In the genomic region with DNA sequence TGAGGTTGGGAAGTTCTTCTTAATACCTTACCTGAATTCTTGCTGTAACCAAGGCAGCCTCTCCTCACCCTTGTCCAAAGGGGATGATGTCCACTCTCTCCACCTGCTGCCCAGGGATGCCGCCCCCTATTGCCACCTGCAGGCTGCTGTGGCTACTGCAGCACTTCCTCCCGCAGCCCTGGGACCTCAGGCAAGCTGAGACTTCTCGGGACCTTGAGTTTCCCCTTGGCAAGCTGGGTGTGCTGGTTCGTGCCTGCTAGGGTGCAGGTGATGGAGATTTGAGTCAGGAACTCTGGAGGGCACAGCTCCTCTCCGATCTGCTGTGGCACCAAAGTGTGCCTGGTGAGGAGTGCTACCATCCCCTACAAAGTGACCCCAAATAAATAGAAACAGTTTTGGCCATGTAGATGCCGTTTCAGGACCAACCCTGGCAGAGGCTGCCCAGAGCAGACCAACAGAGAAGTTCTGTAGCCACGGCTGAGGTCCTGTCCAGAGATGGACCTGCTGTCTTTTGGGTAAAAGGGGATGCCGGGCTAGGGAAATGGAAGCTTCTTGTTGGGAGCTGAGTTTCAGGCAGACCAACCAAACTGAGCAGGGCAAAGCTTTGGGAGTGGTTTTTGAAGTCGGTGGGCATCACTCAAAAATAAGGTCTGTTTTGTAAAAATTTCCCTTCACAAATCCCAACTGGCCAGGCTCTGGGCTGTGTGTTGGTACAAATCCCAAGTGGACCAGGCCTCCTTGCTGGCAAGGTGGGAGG, we compare ENCODE assay signal across 9 cellular contexts. TPM values are rescaled to one million over a fixed set of nuclear protein-coding genes. Genes with fewer than 3 reads are reported as not detected.
DNase-seq lines count a peak whose midpoint lies in the region; ATAC-seq and TF ChIP-seq lines count a peak whose summit lies in the region.
"Had no signal": no experiment of that assay in that cellular context is flagged by ENCODE, and none has a peak within 500 bp of the region (broad histone marks: within the 10 kb centered on the region; RNA-seq: fewer than 3 reads in every experiment).

No MANE protein-coding gene starts in this region.

- no peaks in the 10 kb centered on the region for H4K20me1 ChIP-seq in HCT116 (ENCODE audit: insufficient read depth)

- H3K9ac ChIP-seq in HCT116 (ENCODE audit: low read length) = no peak overlapping the region

- H3K27me3 ChIP-seq in HCT116 (ENCODE audit: insufficient read depth, low read length) = no peaks in the 10 kb centered on the region
- peaks cover 0 to 4% of the 10 kb centered on the region in 2 donors for H3K27me3 ChIP-seq in body of pancreas
- H3K27me3 ChIP-seq in kidney epithelial cell (ENCODE audit: control insufficient read depth, insufficient read depth, low read length) = peaks cover 31% of the 10 kb centered on the region

- WGBS in body of pancreas, 2 donors = 24 to 27% methylated on average over 7 to 9 of the region's 9 CpGs

- no peaks in the 10 kb centered on the region for H3K9me2 ChIP-seq in HCT116 (ENCODE audit: insufficient read depth)

- BruUV-seq in HCT116 (replicated peaks; lab: Mats Ljungman, UMichigan) = no TSS peak

- H3K27ac ChIP-seq in HCT116 (ENCODE audit: low read depth, low read length) (no peak overlapping the region), body of pancreas (no peak overlapping the region)

- peaks cover 27% of the 10 kb centered on the region for H3K36me3 Mint-ChIP-seq in stimulated activated naive CD8-positive, alpha-beta T cell treated with anti-CD3 and anti-CD28 coated beads, Interleukin-15, Interleukin-2, amounts not matched to agents 100 ng/mL and 50 ng/mL, for 24 hours (ENCODE audit: low read depth)

- in situ Hi-C loops in SK-MEL-5 (cut with HindIII; ENCODE audit: low pct_unique_long_range_greater_than_20kb, low sequenced_read_pairs) = no loop called here

- TF ChIP-seq CTCF in HCT116 (IDR thresholded peaks at IDR 0.05 in 2 of 3, conservative IDR thresholded peaks at IDR 0.05 in 1 of 3; ENCODE audit: borderline replicate concordance in 1 of 3, insufficient read depth in 1 of 3, low read depth in 2 of 3, low read length in 2 of 3) = peak; percentile 65 to 96 (median 84)
- peak; percentile 50 to 73 (median 62) for TF ChIP-seq CTCF in body of pancreas (IDR thresholded peaks at IDR 0.05)
- peak; percentile 90 for TF ChIP-seq CTCF in kidney epithelial cell (IDR thresholded peaks at IDR 0.05; ENCODE audit: insufficient read depth, low read length, poor library complexity, severe bottlenecking)

- peak; percentile 73 for TF ChIP-seq RAD21 in HCT116 (IDR thresholded peaks at IDR 0.05; ENCODE audit: low read depth)

- H3K4me2 ChIP-seq in HCT116 (ENCODE audit: low read length) = no peak overlapping the region

- DNase-seq in CD1c-positive myeloid dendritic cell (ENCODE audit: extremely low spot score) = peak; percentile 60
- DNase-seq in HCT116 (ENCODE audit: low read depth, low spot score) = peak; percentile 10
- peak; percentile 61 for DNase-seq in SK-MEL-5 (ENCODE audit: low read depth, low spot score)
- DNase-seq in body of pancreas = peak; percentile 42 to 61 (median 46)
- no peak for DNase-seq in kidney epithelial cell (ENCODE audit: low read depth)

- H3K27me3 Mint-ChIP-seq in stimulated activated naive CD8-positive, alpha-beta T cell treated with anti-CD3 and anti-CD28 coated beads, Interleukin-15, Interleukin-2, amounts not matched to agents 100 ng/mL and 50 ng/mL, for 24 hours = no peaks in the 10 kb centered on the region

- peak overlapping the region; percentile 57 for H3K4me3 Mint-ChIP-seq in stimulated activated naive CD8-positive, alpha-beta T cell treated with anti-CD3 and anti-CD28 coated beads, Interleukin-15, Interleukin-2, amounts not matched to agents 100 ng/mL and 50 ng/mL, for 24 hours

- no peak overlapping the region for H2AFZ ChIP-seq in HCT116 (ENCODE audit: low read depth, low read length, poor library complexity, severe bottlenecking)

- H3K36me3 ChIP-seq in HCT116 (ENCODE audit: control insufficient read depth in 1 of 2, insufficient read depth in 2 of 2, low read length in 2 of 2) = no peaks in the 10 kb centered on the region; a peak in 1 of 4 replicates
- H3K36me3 ChIP-seq in body of pancreas (replicated peaks in 1 of 2; ENCODE audit: insufficient read depth in 1 of 2, low read depth in 2 of 2) = no peaks in the 10 kb centered on the region
- H3K36me3 ChIP-seq in kidney epithelial cell (ENCODE audit: control insufficient read depth, insufficient read depth, low read length) = no peaks in the 10 kb centered on the region

- H3K9me3 ChIP-seq in HCT116 (ENCODE audit: control insufficient read depth in 1 of 2, insufficient read depth in 1 of 2, low read depth in 1 of 2, low read length in 2 of 2) (no peaks in the 10 kb centered on the region), body of pancreas (no peaks in the 10 kb centered on the region)

- ATAC-seq in HCT116 = peak; percentile 92
- ATAC-seq in body of pancreas = peak; percentile 50
- ATAC-seq in HG03095 (IDR thresholded peaks at IDR 0.05; ENCODE audit: unreplicated experiment) = no peak
- ATAC-seq in GM19452 (IDR thresholded peaks at IDR 0.05; ENCODE audit: unreplicated experiment) = no peak

- CTCF ChIA-PET in HCT116 (lab: Charles Lee) = interaction anchor here (0.7 to 1.4 kb wide), 7 partner anchors 11 to 224 kb away, joined by 3 to 12 read pairs (median 3); no protein-coding TSS in a partner anchor

- H3K4me1 ChIP-seq in HCT116 (ENCODE audit: control insufficient read depth in 1 of 2, insufficient read depth in 2 of 2, low read length in 2 of 2) (no peaks in the 10 kb centered on the region), body of pancreas (no peaks in the 10 kb centered on the region)

- H3K4me1 Mint-ChIP-seq in stimulated activated naive CD8-positive, alpha-beta T cell treated with anti-CD3 and anti-CD28 coated beads, Interleukin-15, Interleukin-2, amounts not matched to agents 100 ng/mL and 50 ng/mL, for 24 hours (ENCODE audit: low read depth) = peaks cover 47% of the 10 kb centered on the region

- H3K27ac Mint-ChIP-seq in stimulated activated naive CD8-positive, alpha-beta T cell treated with anti-CD3 and anti-CD28 coated beads, Interleukin-15, Interleukin-2, amounts not matched to agents 100 ng/mL and 50 ng/mL, for 24 hours = peak overlapping the region; percentile 81

- intact Hi-C loops in HCT116 (cut with micrococcal nuclease) (loop anchor here (1.0 kb wide), 1 partner anchor 50 kb away; no protein-coding TSS in a partner anchor), body of pancreas (cut with DNase I) (no loop called here)

- H3K9me3 Mint-ChIP-seq in stimulated activated naive CD8-positive, alpha-beta T cell treated with anti-CD3 and anti-CD28 coated beads, Interleukin-15, Interleukin-2, amounts not matched to agents 100 ng/mL and 50 ng/mL, for 24 hours = no peaks in the 10 kb centered on the region

- H3K4me3 ChIP-seq in HCT116 (replicated peaks in 1 of 2; ENCODE audit: low read depth in 1 of 2, low read length in 2 of 2) = no peak overlapping the region
- no peak overlapping the region for H3K4me3 ChIP-seq in body of pancreas
- H3K4me3 ChIP-seq in kidney epithelial cell (ENCODE audit: low read depth, low read length) = no peak overlapping the region

- POLR2A ChIA-PET in HCT116 (lab: Charles Lee) = no interaction called here

- no peaks in the 10 kb centered on the region for H3K79me2 ChIP-seq in HCT116 (ENCODE audit: insufficient read depth, low read length)

- TF ChIP-seq POLR2A in HCT116 (IDR thresholded peaks at IDR 0.05; ENCODE audit: borderline replicate concordance, extremely low read depth, insufficient read depth, insufficient read length) (no peak), body of pancreas (IDR thresholded peaks at IDR 0.05) (no peak)

- RAD21 ChIA-PET in HCT116 (lab: Charles Lee; ENCODE audit: low non-redundant PET in 1 of 2, low total read pairs in 2 of 2, uncharacterized antibody in 2 of 2, unreplicated experiment in 2 of 2) = interaction anchor here (0.6 to 1.4 kb wide), 3 partner anchors 49 to 118 kb away, joined by 3 to 5 read pairs (median 4); no protein-coding TSS in a partner anchor

TF ChIP-seq in HCT116, 20 proteins besides CTCF, POLR2A, EP300 and RAD21 (continues in another document):
- TF ChIP-seq TCF7L2 (IDR thresholded peaks at IDR 0.05; ENCODE audit: borderline replicate concordance, extremely low read depth, insufficient read depth, insufficient read length) (no peak), ZFX (IDR thresholded peaks at IDR 0.05) (no peak), FOSL1 (IDR thresholded peaks at IDR 0.05; ENCODE audit: low read depth) (no peak), ZNF274 (IDR thresholded peaks at IDR 0.05; ENCODE audit: low read depth, low read length) (no peak), EZH2phosphoT487 (IDR thresholded peaks at IDR 0.05; ENCODE audit: borderline replicate concordance) (no peak), SP1 (IDR thresholded peaks at IDR 0.05; ENCODE audit: low read depth) (no peak)
- TF ChIP-seq, protein P1, sequence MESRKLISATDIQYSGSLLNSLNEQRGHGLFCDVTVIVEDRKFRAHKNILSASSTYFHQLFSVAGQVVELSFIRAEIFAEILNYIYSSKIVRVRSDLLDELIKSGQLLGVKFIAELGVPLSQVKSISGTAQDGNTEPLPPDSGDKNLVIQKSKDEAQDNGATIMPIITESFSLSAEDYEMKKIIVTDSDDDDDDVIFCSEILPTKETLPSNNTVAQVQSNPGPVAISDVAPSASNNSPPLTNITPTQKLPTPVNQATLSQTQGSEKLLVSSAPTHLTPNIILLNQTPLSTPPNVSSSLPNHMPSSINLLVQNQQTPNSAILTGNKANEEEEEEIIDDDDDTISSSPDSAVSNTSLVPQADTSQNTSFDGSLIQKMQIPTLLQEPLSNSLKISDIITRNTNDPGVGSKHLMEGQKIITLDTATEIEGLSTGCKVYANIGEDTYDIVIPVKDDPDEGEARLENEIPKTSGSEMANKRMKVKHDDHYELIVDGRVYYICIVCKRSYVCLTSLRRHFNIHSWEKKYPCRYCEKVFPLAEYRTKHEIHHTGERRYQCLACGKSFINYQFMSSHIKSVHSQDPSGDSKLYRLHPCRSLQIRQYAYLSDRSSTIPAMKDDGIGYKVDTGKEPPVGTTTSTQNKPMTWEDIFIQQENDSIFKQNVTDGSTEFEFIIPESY (IDR thresholded peaks at IDR 0.05; ENCODE audit: extremely low read depth, insufficient replicate concordance, low read length) = no peak

RNA-seq across cellular contexts. Expression of a gene that starts 31.7 kb away (rescaled TPM):
- 22.6 TPM for total RNA-seq in HCT116 (2021; ENCODE audit: unreplicated experiment)
- 20.2 and 25.3 TPM in 2 replicates for polyA plus RNA-seq in HCT116 (2012)
- total RNA-seq in SK-MEL-5 (2014; rRNA removed; shearing (Covaris generic)) = 10.7 and 13.4 TPM in 2 replicates
- polyA plus RNA-seq in SK-MEL-5 (2015; cell fraction: cytosol; rRNA removed) = 115 and 128 TPM in 2 replicates
- 31.2 and 34.5 TPM in 2 replicates for polyA plus RNA-seq in SK-MEL-5 (2015; cell fraction: nucleus; rRNA removed)
- total RNA-seq in body of pancreas = under 1 TPM in 1 of 2 donors, not detected in 1; 0.26 TPM
- total RNA-seq in kidney epithelial cell = 0.38 and 0.82 TPM in 2 replicates
- total RNA-seq: frontal cortex had no signal

Comparison
In these comparisons a context has a peak if more than half of its experiments do, and no peak if none do; other contexts are left out.
1. ATAC-seq: peak in HCT116 (single experiment) and body of pancreas (single experiment); none in HG03095 (single experiment) and GM19452 (single experiment).
2. Peak in every context shown above with its lines, with median percentiles within 50 percentile points of each other: CTCF ChIP-seq.